ENCODE assay signal across 9 cellular contexts in the genomic region with DNA sequence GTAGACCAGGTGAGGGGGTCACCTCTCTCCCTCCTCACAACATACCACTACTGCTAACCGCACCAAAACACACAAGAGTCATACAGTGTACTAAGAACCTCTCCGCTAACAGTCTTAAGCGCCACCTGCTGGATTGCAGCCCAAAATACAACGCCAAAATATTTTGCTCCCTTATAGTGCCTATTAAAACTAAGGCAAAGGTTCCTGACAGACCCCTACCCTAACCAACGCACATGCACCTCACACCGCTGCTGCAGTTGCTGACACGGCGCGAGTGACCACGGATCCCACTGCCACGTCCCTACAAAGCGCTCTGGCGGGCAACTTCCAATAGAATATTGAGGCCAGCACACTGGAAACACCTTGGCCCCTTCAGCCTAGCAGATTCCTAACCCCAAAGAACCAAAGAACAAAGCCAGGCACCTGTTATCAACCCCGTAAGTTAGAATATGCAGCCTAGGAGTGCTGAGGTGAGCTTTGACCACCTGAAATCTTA.
DNase-seq lines count a peak whose midpoint lies in the region; ATAC-seq and TF ChIP-seq lines count a peak whose summit lies in the region.
"Had no signal": no experiment of that assay in that cellular context is flagged by ENCODE, and none has a peak within 500 bp of the region (broad histone marks: within the 10 kb centered on the region; RNA-seq: fewer than 3 reads in every experiment).

No MANE protein-coding gene starts in this region.

- TF ChIP-seq CTCF in colonic mucosa (IDR thresholded peaks at IDR 0.05) = peak; percentile 30

- H3K4me1 ChIP-seq in colonic mucosa = no peaks in the 10 kb centered on the region
- H3K4me1 ChIP-seq: BLaER1 treated with 17β-estradiol and CSF1 and Interleukin-3, amounts not matched to agents 10 nM and 100 nM had no signal

- intact Hi-C loops in colonic mucosa (cut with DNase I) = no loop called here

- no peaks in the 10 kb centered on the region for H3K36me3 ChIP-seq in colonic mucosa
- H3K36me3 ChIP-seq: BLaER1 treated with 17β-estradiol and CSF1 and Interleukin-3, amounts not matched to agents 10 nM and 100 nM had no signal

- no peaks in the 10 kb centered on the region for H3K9me3 ChIP-seq in colonic mucosa

- no peaks in the 10 kb centered on the region for H3K27me3 ChIP-seq in colonic mucosa
- H3K27me3 ChIP-seq: BLaER1 treated with 17β-estradiol and CSF1 and Interleukin-3, amounts not matched to agents 10 nM and 100 nM had no signal

- no peak overlapping the region for H3K4me3 ChIP-seq in colonic mucosa
- H3K4me3 ChIP-seq: BLaER1 treated with 17β-estradiol and CSF1 and Interleukin-3, amounts not matched to agents 10 nM and 100 nM had no signal

- DNase-seq in NCI-H1694 (lab: John Stamatoyannopoulos, UW) (peak; percentile 64), NCI-H1694 treated with DMSO at 0.1 percent for 48 hours (lab: John Stamatoyannopoulos, UW) (no peak), GM19238 (ENCODE audit: insufficient read length, low spot score) (peak; percentile 3), NCI-H82 (lab: John Stamatoyannopoulos, UW) (peak; percentile 77), colonic mucosa (peak; percentile 28), mucosa of gallbladder (ENCODE audit: low spot score) (peak; percentile 23), amniotic stem cell (lab: John Stamatoyannopoulos, UW) (no peak)

- H3K9ac ChIP-seq in colonic mucosa (ENCODE audit: low read depth in 2 of 2, low read length in 2 of 2) = no peak overlapping the region
- H3K9ac ChIP-seq: BLaER1 treated with 17β-estradiol and CSF1 and Interleukin-3, amounts not matched to agents 10 nM and 100 nM had no signal

- H3K27ac ChIP-seq in colonic mucosa = no peak overlapping the region
- H3K27ac ChIP-seq: BLaER1 treated with 17β-estradiol and CSF1 and Interleukin-3, amounts not matched to agents 10 nM and 100 nM had no signal

- ATAC-seq in HG03095 (IDR thresholded peaks at IDR 0.05; ENCODE audit: unreplicated experiment) = peak; percentile 87

Comparison
In these comparisons a context has a peak if more than half of its experiments do, and no peak if none do; other contexts are left out.
1. DNase-seq: peak in NCI-H1694 (single experiment), GM19238 (single experiment), NCI-H82 (single experiment), colonic mucosa (single experiment) and mucosa of gallbladder (single experiment); none in NCI-H1694 treated with DMSO at 0.1 percent for 48 hours (single experiment) and amniotic stem cell (single experiment).